1 cellular context compared by ENCODE assay signal in the genomic region with DNA sequence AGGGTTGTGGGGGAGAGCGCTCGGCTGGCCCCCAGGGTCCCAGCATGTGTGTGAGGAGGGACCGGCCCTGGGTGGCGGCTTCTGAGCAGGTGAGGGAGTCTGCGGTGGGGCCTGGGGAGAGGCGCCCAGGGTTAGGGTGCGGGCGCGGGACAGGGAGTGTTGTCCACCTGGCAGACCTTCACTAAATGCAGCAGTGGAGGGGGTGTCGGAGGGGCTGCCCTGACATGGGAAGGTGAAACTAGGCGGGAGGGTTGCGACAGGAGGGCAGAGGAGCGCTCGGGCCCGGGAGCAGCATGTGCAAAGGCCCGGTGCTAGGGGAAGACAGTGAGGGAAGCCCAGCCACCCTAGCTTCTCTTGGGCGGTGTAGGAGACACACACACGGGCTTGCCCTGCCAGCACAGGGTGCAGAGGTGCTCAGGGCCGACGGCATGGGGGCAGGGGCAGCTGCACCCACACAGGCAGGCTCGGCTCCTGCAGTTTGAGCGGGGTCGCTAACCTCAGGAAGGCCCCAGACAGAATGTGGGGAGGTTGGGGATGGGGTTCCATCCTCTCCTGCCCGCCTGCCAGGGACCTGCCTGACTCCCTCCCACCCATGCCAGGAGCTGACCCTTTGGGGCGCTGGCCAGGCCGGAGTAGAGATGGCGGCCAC.
TF ChIP-seq lines count a peak whose summit lies in the region.

No MANE protein-coding gene starts in this region.

TF ChIP-seq in GM23338, 12 proteins besides CTCF, POLR2A, EP300 and RAD21 (continued from another document):
- TF ChIP-seq, protein P1, sequence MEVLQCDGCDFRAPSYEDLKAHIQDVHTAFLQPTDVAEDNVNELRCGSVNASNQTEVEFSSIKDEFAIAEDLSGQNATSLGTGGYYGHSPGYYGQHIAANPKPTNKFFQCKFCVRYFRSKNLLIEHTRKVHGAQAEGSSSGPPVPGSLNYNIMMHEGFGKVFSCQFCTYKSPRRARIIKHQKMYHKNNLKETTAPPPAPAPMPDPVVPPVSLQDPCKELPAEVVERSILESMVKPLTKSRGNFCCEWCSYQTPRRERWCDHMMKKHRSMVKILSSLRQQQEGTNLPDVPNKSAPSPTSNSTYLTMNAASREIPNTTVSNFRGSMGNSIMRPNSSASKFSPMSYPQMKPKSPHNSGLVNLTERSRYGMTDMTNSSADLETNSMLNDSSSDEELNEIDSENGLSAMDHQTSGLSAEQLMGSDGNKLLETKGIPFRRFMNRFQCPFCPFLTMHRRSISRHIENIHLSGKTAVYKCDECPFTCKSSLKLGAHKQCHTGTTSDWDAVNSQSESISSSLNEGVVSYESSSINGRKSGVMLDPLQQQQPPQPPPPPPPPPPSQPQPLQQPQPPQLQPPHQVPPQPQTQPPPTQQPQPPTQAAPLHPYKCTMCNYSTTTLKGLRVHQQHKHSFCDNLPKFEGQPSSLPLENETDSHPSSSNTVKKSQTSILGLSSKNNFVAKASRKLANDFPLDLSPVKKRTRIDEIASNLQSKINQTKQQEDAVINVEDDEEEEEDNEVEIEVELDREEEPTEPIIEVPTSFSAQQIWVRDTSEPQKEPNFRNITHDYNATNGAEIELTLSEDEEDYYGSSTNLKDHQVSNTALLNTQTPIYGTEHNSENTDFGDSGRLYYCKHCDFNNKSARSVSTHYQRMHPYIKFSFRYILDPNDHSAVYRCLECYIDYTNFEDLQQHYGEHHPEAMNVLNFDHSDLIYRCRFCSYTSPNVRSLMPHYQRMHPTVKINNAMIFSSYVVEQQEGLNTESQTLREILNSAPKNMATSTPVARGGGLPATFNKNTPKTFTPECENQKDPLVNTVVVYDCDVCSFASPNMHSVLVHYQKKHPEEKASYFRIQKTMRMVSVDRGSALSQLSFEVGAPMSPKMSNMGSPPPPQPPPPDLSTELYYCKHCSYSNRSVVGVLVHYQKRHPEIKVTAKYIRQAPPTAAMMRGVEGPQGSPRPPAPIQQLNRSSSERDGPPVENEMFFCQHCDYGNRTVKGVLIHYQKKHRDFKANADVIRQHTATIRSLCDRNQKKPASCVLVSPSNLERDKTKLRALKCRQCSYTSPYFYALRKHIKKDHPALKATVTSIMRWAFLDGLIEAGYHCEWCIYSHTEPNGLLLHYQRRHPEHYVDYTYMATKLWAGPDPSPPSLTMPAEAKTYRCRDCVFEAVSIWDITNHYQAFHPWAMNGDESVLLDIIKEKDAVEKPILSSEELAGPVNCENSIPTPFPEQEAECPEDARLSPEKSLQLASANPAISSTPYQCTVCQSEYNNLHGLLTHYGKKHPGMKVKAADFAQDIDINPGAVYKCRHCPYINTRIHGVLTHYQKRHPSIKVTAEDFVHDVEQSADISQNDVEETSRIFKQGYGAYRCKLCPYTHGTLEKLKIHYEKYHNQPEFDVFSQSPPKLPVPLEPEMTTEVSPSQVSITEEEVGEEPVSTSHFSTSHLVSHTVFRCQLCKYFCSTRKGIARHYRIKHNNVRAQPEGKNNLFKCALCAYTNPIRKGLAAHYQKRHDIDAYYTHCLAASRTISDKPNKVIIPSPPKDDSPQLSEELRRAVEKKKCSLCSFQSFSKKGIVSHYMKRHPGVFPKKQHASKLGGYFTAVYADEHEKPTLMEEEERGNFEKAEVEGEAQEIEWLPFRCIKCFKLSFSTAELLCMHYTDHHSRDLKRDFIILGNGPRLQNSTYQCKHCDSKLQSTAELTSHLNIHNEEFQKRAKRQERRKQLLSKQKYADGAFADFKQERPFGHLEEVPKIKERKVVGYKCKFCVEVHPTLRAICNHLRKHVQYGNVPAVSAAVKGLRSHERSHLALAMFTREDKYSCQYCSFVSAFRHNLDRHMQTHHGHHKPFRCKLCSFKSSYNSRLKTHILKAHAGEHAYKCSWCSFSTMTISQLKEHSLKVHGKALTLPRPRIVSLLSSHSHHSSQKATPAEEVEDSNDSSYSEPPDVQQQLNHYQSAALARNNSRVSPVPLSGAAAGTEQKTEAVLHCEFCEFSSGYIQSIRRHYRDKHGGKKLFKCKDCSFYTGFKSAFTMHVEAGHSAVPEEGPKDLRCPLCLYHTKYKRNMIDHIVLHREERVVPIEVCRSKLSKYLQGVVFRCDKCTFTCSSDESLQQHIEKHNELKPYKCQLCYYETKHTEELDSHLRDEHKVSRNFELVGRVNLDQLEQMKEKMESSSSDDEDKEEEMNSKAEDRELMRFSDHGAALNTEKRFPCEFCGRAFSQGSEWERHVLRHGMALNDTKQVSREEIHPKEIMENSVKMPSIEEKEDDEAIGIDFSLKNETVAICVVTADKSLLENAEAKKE (CRISPR knock-in tag; IDR thresholded peaks at IDR 0.05): no peak
